In genomic region chr7:64562621-64563275, GRCh38 we compare ENCODE assay signal across 8 cellular contexts. TPM values are rescaled to one million over a fixed set of nuclear protein-coding genes. Genes with fewer than 3 reads are reported as not detected.
DNase-seq lines count a peak whose midpoint lies in the region; ATAC-seq and TF ChIP-seq lines count a peak whose summit lies in the region.

ZNF680 (minus strand) TSS chr7:64563071; CDS start chr7:64562954, 117 bp downstream.

- peaks cover 0 to 13% (median 3%) of the 10 kb centered on the region in 4 donors for H3K4me1 ChIP-seq in Peyer's patch

- H3K36me3 ChIP-seq in Peyer's patch: no peaks in the 10 kb centered on the region

- intact Hi-C loops in natural killer cell (cut with micrococcal nuclease): loop anchor here (2.0 kb wide), 3 partner anchors 104 to 636 kb away; partner anchors contain the start of gene ZNF107

- H3K4me3 ChIP-seq in Jurkat, Clone E6-1 (ENCODE audit: low read length): peak within 1 kb of the TSS; percentile 93
- H3K4me3 ChIP-seq in Peyer's patch: peak within 1 kb of the TSS; percentile 58 to 83 (median 65)
- peak within 1 kb of the TSS; percentile 95 for H3K4me3 ChIP-seq in fibroblast of mammary gland (ENCODE audit: control insufficient read depth, low read depth, low read length)

- no peak for TF ChIP-seq CTCF in Peyer's patch (IDR thresholded peaks at IDR 0.05)
- TF ChIP-seq CTCF in fibroblast of mammary gland (conservative IDR thresholded peaks at IDR 0.05; ENCODE audit: control insufficient read depth, insufficient read depth, low read depth, low read length): no peak
- TF ChIP-seq CTCF in natural killer cell (IDR thresholded peaks at IDR 0.05): no peak

- H3K27me3 ChIP-seq in Peyer's patch: no peaks in the 10 kb centered on the region

- peak in 1 of 2 donors; percentile 47 for TF ChIP-seq POLR2A in Peyer's patch (IDR thresholded peaks at IDR 0.05)

- peak within 1 kb of the TSS; percentile 97 for H3K27ac Mint-ChIP-seq in activated T-helper 17 cell treated with anti-CD3 and anti-CD28 coated beads, Interleukin-2, amount 50 U/mL, for 72 hours
- peak within 1 kb of the TSS; percentile 94 to 97 for H3K27ac Mint-ChIP-seq in natural killer cell

- ATAC-seq in GM21717 (IDR thresholded peaks at IDR 0.05; ENCODE audit: unreplicated experiment): peak; percentile 99
- peak; percentile 100 for ATAC-seq in activated T-helper 17 cell treated with anti-CD3 and anti-CD28 coated beads, Interleukin-2, amount 50 U/mL, for 72 hours (replicated peaks)
- ATAC-seq in natural killer cell: peak; percentile 98 to 99 (median 99)
- ATAC-seq in stimulated activated naive CD8-positive, alpha-beta T cell treated with anti-CD3 and anti-CD28 coated beads, Interleukin-15, Interleukin-2, amounts not matched to agents 100 U/mL and 50 U/mL, for 24 hours: peak; percentile 99

- peak within 1 kb of the TSS; percentile 62 to 82 (median 72) for H3K27ac ChIP-seq in Peyer's patch

- H3K4me3 Mint-ChIP-seq in activated T-helper 17 cell treated with anti-CD3 and anti-CD28 coated beads, Interleukin-2, amount 50 U/mL, for 72 hours: peak within 1 kb of the TSS; percentile 99
- H3K4me3 Mint-ChIP-seq in natural killer cell: peak within 1 kb of the TSS; percentile 100

- H3K4me1 Mint-ChIP-seq in activated T-helper 17 cell treated with anti-CD3 and anti-CD28 coated beads, Interleukin-2, amount 50 U/mL, for 72 hours: peaks cover 8% of the 10 kb centered on the region
- H3K4me1 Mint-ChIP-seq in natural killer cell: peaks cover 31 to 41% of the 10 kb centered on the region in 2 donors

- no peaks in the 10 kb centered on the region for H3K9me3 Mint-ChIP-seq in activated T-helper 17 cell treated with anti-CD3 and anti-CD28 coated beads, Interleukin-2, amount 50 U/mL, for 72 hours
- no peaks in the 10 kb centered on the region for H3K9me3 Mint-ChIP-seq in natural killer cell

- H3K36me3 Mint-ChIP-seq in activated T-helper 17 cell treated with anti-CD3 and anti-CD28 coated beads, Interleukin-2, amount 50 U/mL, for 72 hours (ENCODE audit: low read depth): peaks cover 32% of the 10 kb centered on the region
- H3K36me3 Mint-ChIP-seq in natural killer cell: no peaks in the 10 kb centered on the region

- DNase-seq in DMS79 (lab: John Stamatoyannopoulos, UW) (peak; percentile 95), Peyer's patch (peak; percentile 91 to 97 (median 92)), fibroblast of mammary gland (ENCODE audit: low read depth) (peak; percentile 92), natural killer cell (peak; percentile 88)
- peak; percentile 96 for DNase-seq in Jurkat, Clone E6-1 (ENCODE audit: low read depth, low spot score)
- peak; percentile 86 for DNase-seq in stimulated activated naive CD8-positive, alpha-beta T cell treated with anti-CD3 and anti-CD28 coated beads, Interleukin-15, Interleukin-2, amounts not matched to agents 100 U/mL and 50 U/mL, for 24 hours

- H3K27me3 Mint-ChIP-seq in activated T-helper 17 cell treated with anti-CD3 and anti-CD28 coated beads, Interleukin-2, amount 50 U/mL, for 72 hours: no peaks in the 10 kb centered on the region
- no peaks in the 10 kb centered on the region for H3K27me3 Mint-ChIP-seq in natural killer cell (ENCODE audit: low read depth in 2 of 2)

- no peaks in the 10 kb centered on the region for H3K9me3 ChIP-seq in Peyer's patch

RNA-seq across cellular contexts. Expression of gene ZNF680, which starts in this region (rescaled TPM):
- polyA plus RNA-seq in Jurkat, Clone E6-1 (2012; ENCODE audit: insufficient read depth, insufficient read length): 5.6 TPM
- total RNA-seq in Peyer's patch (10 to 100 TPM in 2 of 4 donors, 1 to 10 TPM in 2; 3.3 to 26.4 (median 11.5) TPM), natural killer cell (10 to 100 TPM in 2 of 3 donors, 1 to 10 TPM in 1; 8.9 to 17.9 (median 10.2) TPM)
- total RNA-seq in activated T-helper 17 cell treated with anti-CD3 and anti-CD28 coated beads, Interleukin-2, amount 50 U/mL, for 72 hours: 10 to 100 TPM; 12.1 to 21.5 TPM

Comparison
In these comparisons a context has a peak if more than half of its experiments do, and no peak if none do; other contexts are left out.
1. Peak in every context shown above with its lines: DNase-seq, ATAC-seq, H3K4me3 ChIP-seq and H3K27ac ChIP-seq.